ENCODE assay signal across 11 cellular contexts in genomic region chr22:19843857-19844422, GRCh38. TPM values are rescaled to one million over a fixed set of nuclear protein-coding genes. Genes with fewer than 3 reads are reported as not detected.
DNase-seq lines count a peak whose midpoint lies in the region; ATAC-seq, FAIRE-seq and TF ChIP-seq lines count a peak whose summit lies in the region.
"Had no signal": no experiment of that assay in that cellular context is flagged by ENCODE, and none has a peak within 500 bp of the region (broad histone marks: within the 10 kb centered on the region; RNA-seq: fewer than 3 reads in every experiment).

No MANE protein-coding gene starts in this region.

- intact Hi-C loops in K562 (cut with micrococcal nuclease) (no loop called here), upper lobe of right lung (cut with DNase I) (no loop called here)

- H3K79me2 ChIP-seq in K562 (ENCODE audit: control insufficient read depth, insufficient read depth, low read length): peaks cover 10% of the 10 kb centered on the region

- peaks cover 46% of the 10 kb centered on the region for H3K4me1 Mint-ChIP-seq in activated naive CD4-positive, alpha-beta T cell treated with anti-CD3 and anti-CD28 coated beads, Interleukin-2, amount 50 U/mL, for 24 hours
- H3K4me1 Mint-ChIP-seq in memory B cell (peaks cover 12% of the 10 kb centered on the region), nephron progenitor cell (peaks cover 23% of the 10 kb centered on the region)

- TF ChIP-seq CTCF in K562 (IDR thresholded peaks at IDR 0.05 in 2 of 3, conservative IDR thresholded peaks at IDR 0.05 in 1 of 3; ENCODE audit: insufficient read depth in 2 of 3, low read depth in 1 of 3, low read length in 3 of 3) (no peak), upper lobe of right lung (IDR thresholded peaks at IDR 0.05) (no peak), nephron progenitor cell (IDR thresholded peaks at IDR 0.05) (no peak)

- H3K9ac ChIP-seq in K562 (ENCODE audit: insufficient read depth in 1 of 2, low read depth in 2 of 2, low read length in 2 of 2): peak overlapping the region in 1 of 2 experiments; percentile 53; a peak in 2 of 4 replicates

- BruUV-seq in K562 (replicated peaks; lab: Mats Ljungman, UMichigan): no TSS peak

- H3K9me3 ChIP-seq in K562 (replicated peaks; ENCODE audit: control insufficient read depth, insufficient read depth, low read depth, low read length) (peaks cover 5% of the 10 kb centered on the region; the same call in 1 of the 2 replicates), upper lobe of right lung (no peaks in the 10 kb centered on the region), SJCRH30 (replicated peaks) (no peaks in the 10 kb centered on the region)

- peak overlapping the region; percentile 52 for H3K4me3 Mint-ChIP-seq in activated naive CD4-positive, alpha-beta T cell treated with anti-CD3 and anti-CD28 coated beads, Interleukin-2, amount 50 U/mL, for 24 hours
- H3K4me3 Mint-ChIP-seq in memory B cell (no peak overlapping the region), nephron progenitor cell (no peak overlapping the region)

- TF ChIP-seq EP300 in K562 (IDR thresholded peaks at IDR 0.05; ENCODE audit: low read length): no peak

- H3K4me1 ChIP-seq in K562 (replicated peaks in 1 of 2; ENCODE audit: control insufficient read depth in 2 of 2, insufficient read depth in 2 of 2, low read length in 2 of 2) (peaks cover 0 to 49% of the 10 kb centered on the region in 2 experiments; a peak in 2 of 5 replicates), upper lobe of right lung (peaks cover 42% of the 10 kb centered on the region), SJCRH30 (no peaks in the 10 kb centered on the region)

- no peak for TF ChIP-seq RAD21 in K562 (CRISPR knock-in tag; conservative IDR thresholded peaks at IDR 0.05 in 1 of 2, IDR thresholded peaks at IDR 0.05 in 1 of 2)

- H3K4me3 ChIP-seq in K562: no peak overlapping the region
- no peak overlapping the region for H3K4me3 ChIP-seq in upper lobe of right lung
- no peak overlapping the region for H3K4me3 ChIP-seq in SJCRH30
- H3K4me3 ChIP-seq: hepatocyte had no signal

- ATAC-seq in K562 (no peak), memory B cell (ENCODE audit: low read depth) (no peak), upper lobe of right lung (peak; percentile 2)

- in situ Hi-C loops in K562 (cut with MboI): no loop called here

- no peaks in the 10 kb centered on the region for H3K27me3 Mint-ChIP-seq in activated naive CD4-positive, alpha-beta T cell treated with anti-CD3 and anti-CD28 coated beads, Interleukin-2, amount 50 U/mL, for 24 hours
- no peaks in the 10 kb centered on the region for H3K27me3 Mint-ChIP-seq in memory B cell
- H3K27me3 Mint-ChIP-seq in nephron progenitor cell (ENCODE audit: low read depth, poor library complexity): peaks cover 23% of the 10 kb centered on the region

- H3K27ac ChIP-seq in K562 (ENCODE audit: extremely low read depth, low read depth, low read length) (no peak overlapping the region), upper lobe of right lung (peak overlapping the region; percentile 76), SJCRH30 (no peak overlapping the region)
- H3K27ac ChIP-seq: hepatocyte had no signal

- FAIRE-seq in K562 (lab: Jason Lieb, UNC): no peak

- no peaks in the 10 kb centered on the region for H3K36me3 Mint-ChIP-seq in activated naive CD4-positive, alpha-beta T cell treated with anti-CD3 and anti-CD28 coated beads, Interleukin-2, amount 50 U/mL, for 24 hours
- H3K36me3 Mint-ChIP-seq in memory B cell (no peaks in the 10 kb centered on the region), nephron progenitor cell (ENCODE audit: low read depth) (peaks cover 10% of the 10 kb centered on the region)

- H3K4me2 ChIP-seq in K562 (ENCODE audit: insufficient read depth, low read length): no peak overlapping the region
- H3K4me2 ChIP-seq: hepatocyte had no signal

- peaks cover 20% of the 10 kb centered on the region for H3K36me3 ChIP-seq in K562 (ENCODE audit: control insufficient read depth, insufficient read depth, low read length)
- no peaks in the 10 kb centered on the region for H3K36me3 ChIP-seq in upper lobe of right lung
- peaks cover 13% of the 10 kb centered on the region for H3K36me3 ChIP-seq in SJCRH30

- CTCF ChIA-PET in K562 (lab: Yijun Ruan, JAX; ENCODE audit: low intra/inter-chr PET ratio): interaction anchor here (0.6 kb wide), 1 partner anchor 12 kb away, joined by 3 read pairs; no protein-coding TSS in a partner anchor

- WGBS in K562 (ENCODE audit: insufficient coverage, low coverage, missing lambda C conversion rate): 70% methylated on average over 11 of the region's 11 CpGs

- H3K9me1 ChIP-seq in K562 (ENCODE audit: control insufficient read depth, insufficient read depth, low read length): peaks cover 7% of the 10 kb centered on the region

- no peak for TF ChIP-seq POLR2A in K562 (conservative IDR thresholded peaks at IDR 0.05)

- no peak for DNase-seq in activated naive CD4-positive, alpha-beta T cell treated with anti-CD3 and anti-CD28 coated beads, Interleukin-2, amount 50 U/mL, for 16 hours
- DNase-seq in K562 (ENCODE audit: extremely low read depth in 1 of 4, low spot score in 3 of 4) (peak in 1 of 4 experiments; percentile 21), memory B cell (ENCODE audit: low spot score in 2 of 2) (no peak), upper lobe of right lung (no peak), RPMI8226 (no peak), SJCRH30 (no peak), nephron progenitor cell (no peak)
- DNase-seq: effector CD4-positive, alpha-beta T cell; NCI-H2081 treated with DMSO at 0.1 percent for 48 hours had no signal

- H2AFZ ChIP-seq in K562 (ENCODE audit: low read depth, low read length): no peak overlapping the region
- H2AFZ ChIP-seq: hepatocyte had no signal

- no peak overlapping the region for H3K27ac Mint-ChIP-seq in activated naive CD4-positive, alpha-beta T cell treated with anti-CD3 and anti-CD28 coated beads, Interleukin-2, amount 50 U/mL, for 24 hours
- peak overlapping the region; percentile 28 for H3K27ac Mint-ChIP-seq in memory B cell
- H3K27ac Mint-ChIP-seq in nephron progenitor cell: no peak overlapping the region

- peaks cover 35% of the 10 kb centered on the region for H4K20me1 ChIP-seq in K562 (replicated peaks; ENCODE audit: control insufficient read depth, insufficient read depth, low read length)

- no peaks in the 10 kb centered on the region for H3K27me3 ChIP-seq in K562 (ENCODE audit: control insufficient read depth in 2 of 2, insufficient read depth in 2 of 2, low read length in 2 of 2)
- H3K27me3 ChIP-seq in upper lobe of right lung: no peaks in the 10 kb centered on the region
- H3K27me3 ChIP-seq in SJCRH30: no peaks in the 10 kb centered on the region
- H3K27me3 ChIP-seq: hepatocyte had no signal

- no peaks in the 10 kb centered on the region for H3K9me3 Mint-ChIP-seq in activated naive CD4-positive, alpha-beta T cell treated with anti-CD3 and anti-CD28 coated beads, Interleukin-2, amount 50 U/mL, for 24 hours
- H3K9me3 Mint-ChIP-seq in memory B cell: no peaks in the 10 kb centered on the region
- no peaks in the 10 kb centered on the region for H3K9me3 Mint-ChIP-seq in nephron progenitor cell

- POLR2A ChIA-PET in K562 (lab: Yijun Ruan, JAX): interaction anchor here (0.6 to 13.6 kb wide), 6 partner anchors 7 to 132 kb away, joined by 3 to 247 read pairs (median 30); partner anchors contain the start of genes GNB1L and RTL10

TF ChIP-seq in K562, 482 proteins besides CTCF, POLR2A, EP300 and RAD21 (continues in another document):
- TF ChIP-seq TAF15 (IDR thresholded peaks at IDR 0.05; ENCODE audit: low read depth, low read length) (peak; percentile 79; the same call in 1 of the 2 replicates), TCF7 (IDR thresholded peaks at IDR 0.05; ENCODE audit: borderline replicate concordance) (peak; percentile 20; the same call in 1 of the 2 replicates)

RNA-seq across cellular contexts. Expression of gene GNB1L, which starts 10.7 kb away (rescaled TPM):
- total RNA-seq in K562 (2011; cell fraction: chromatin; rRNA removed; ENCODE audit: low replicate concordance): 5.3 and 21.3 TPM in 2 replicates
- 21.8 and 25.5 TPM in 2 replicates for total RNA-seq in K562 (2011; cell fraction: nucleolus; rRNA removed)
- 7.3 and 7.8 TPM in 2 replicates for total RNA-seq in K562 (2011; cell fraction: nucleoplasm; rRNA removed)
- 48.9 and 69.1 TPM in 2 replicates for total RNA-seq in K562 (2014; rRNA removed)
- total RNA-seq in K562 (2014; rRNA removed; fragmentation: Illumina TruSeq; extraction: Trizol): 0.57 and 0.84 TPM in 2 replicates
- 17.8 and 20.6 TPM in 2 replicates for total RNA-seq in K562 (2015; rRNA removed; fragmentation: Illumina TruSeq; extraction: Trizol)
- total RNA-seq in K562 (2021): 50.5 and 55.3 TPM in 2 replicates
- polyA plus RNA-seq in K562 (2011; rRNA removed): 10.2 and 35.0 TPM in 2 replicates
- polyA plus RNA-seq in K562 (2011; cell fraction: cytosol; rRNA removed): 37.2 and 43.8 TPM in 2 replicates
- polyA plus RNA-seq in K562 (2011; cell fraction: nucleus; rRNA removed): 33.2 and 43.3 TPM in 2 replicates
- polyA plus RNA-seq in K562 (2012): 42.2 and 62.2 TPM in 2 replicates
- polyA plus RNA-seq in K562 (2014; fragmentation: Illumina TruSeq; extraction: Trizol): 1.9 and 18.0 TPM in 2 replicates
- 1 to 10 TPM in 1 of 2 experiments, under 1 TPM in 1; 0.56 to 3.5 TPM for polyA plus RNA-seq in K562 (2014; fragmentation: Nextera tagmentation; extraction: Ambion mirVana)
- 40.7 and 41.3 TPM in 2 replicates for polyA plus RNA-seq in K562 (2014; rRNA removed)
- polyA minus RNA-seq in K562 (2011; rRNA and poly(A)+ RNA removed): 2.8 and 3.7 TPM in 2 replicates
- polyA minus RNA-seq in K562 (2011; cell fraction: cytosol; rRNA and poly(A)+ RNA removed): 13.2 and 33.0 TPM in 2 replicates
- polyA minus RNA-seq in K562 (2011; cell fraction: nucleus; rRNA and poly(A)+ RNA removed): 12.0 and 14.3 TPM in 2 replicates
- 7.8 TPM for total RNA-seq in upper lobe of right lung
- total RNA-seq in SJCRH30 (2014; rRNA removed; shearing (Covaris generic)): 12.3 and 12.6 TPM in 2 replicates

RNA-seq across cellular contexts. Expression of gene RTL10, which starts 10.7 kb away (rescaled TPM):
- 82.4 and 192 TPM in 2 replicates for total RNA-seq in K562 (2011; cell fraction: chromatin; rRNA removed; ENCODE audit: low replicate concordance)
- 134 and 166 TPM in 2 replicates for total RNA-seq in K562 (2011; cell fraction: nucleolus; rRNA removed)
- 107 and 110 TPM in 2 replicates for total RNA-seq in K562 (2011; cell fraction: nucleoplasm; rRNA removed)
- 32.5 and 42.0 TPM in 2 replicates for total RNA-seq in K562 (2014; rRNA removed)
- 16.3 and 19.8 TPM in 2 replicates for total RNA-seq in K562 (2014; rRNA removed; fragmentation: Illumina TruSeq; extraction: Trizol)
- 26.2 and 28.8 TPM in 2 replicates for total RNA-seq in K562 (2015; rRNA removed; fragmentation: Illumina TruSeq; extraction: Trizol)
- total RNA-seq in K562 (2021): 75.4 and 75.5 TPM in 2 replicates
- 32.7 and 82.6 TPM in 2 replicates for polyA plus RNA-seq in K562 (2011; rRNA removed)
- polyA plus RNA-seq in K562 (2011; cell fraction: cytosol; rRNA removed): 68.8 and 74.9 TPM in 2 replicates
- 124 and 157 TPM in 2 replicates for polyA plus RNA-seq in K562 (2011; cell fraction: nucleus; rRNA removed)
- polyA plus RNA-seq in K562 (2012): 40.3 and 56.9 TPM in 2 replicates
- 39.2 and 40.1 TPM in 2 replicates for polyA plus RNA-seq in K562 (2014; fragmentation: Illumina TruSeq; extraction: Trizol)
- 10 to 100 TPM; 23.6 to 33.7 TPM for polyA plus RNA-seq in K562 (2014; fragmentation: Nextera tagmentation; extraction: Ambion mirVana)
- 28.2 and 31.2 TPM in 2 replicates for polyA plus RNA-seq in K562 (2014; rRNA removed)
- polyA minus RNA-seq in K562 (2011; rRNA and poly(A)+ RNA removed): 49.5 and 66.5 TPM in 2 replicates
- 31.7 and 46.0 TPM in 2 replicates for polyA minus RNA-seq in K562 (2011; cell fraction: cytosol; rRNA and poly(A)+ RNA removed)
- polyA minus RNA-seq in K562 (2011; cell fraction: nucleus; rRNA and poly(A)+ RNA removed): 42.7 and 85.4 TPM in 2 replicates
- total RNA-seq in upper lobe of right lung: 20.5 TPM
- 16.2 and 19.1 TPM in 2 replicates for total RNA-seq in SJCRH30 (2014; rRNA removed; shearing (Covaris generic))
